ENCODE assay signal across 15 cellular contexts in the genomic region with DNA sequence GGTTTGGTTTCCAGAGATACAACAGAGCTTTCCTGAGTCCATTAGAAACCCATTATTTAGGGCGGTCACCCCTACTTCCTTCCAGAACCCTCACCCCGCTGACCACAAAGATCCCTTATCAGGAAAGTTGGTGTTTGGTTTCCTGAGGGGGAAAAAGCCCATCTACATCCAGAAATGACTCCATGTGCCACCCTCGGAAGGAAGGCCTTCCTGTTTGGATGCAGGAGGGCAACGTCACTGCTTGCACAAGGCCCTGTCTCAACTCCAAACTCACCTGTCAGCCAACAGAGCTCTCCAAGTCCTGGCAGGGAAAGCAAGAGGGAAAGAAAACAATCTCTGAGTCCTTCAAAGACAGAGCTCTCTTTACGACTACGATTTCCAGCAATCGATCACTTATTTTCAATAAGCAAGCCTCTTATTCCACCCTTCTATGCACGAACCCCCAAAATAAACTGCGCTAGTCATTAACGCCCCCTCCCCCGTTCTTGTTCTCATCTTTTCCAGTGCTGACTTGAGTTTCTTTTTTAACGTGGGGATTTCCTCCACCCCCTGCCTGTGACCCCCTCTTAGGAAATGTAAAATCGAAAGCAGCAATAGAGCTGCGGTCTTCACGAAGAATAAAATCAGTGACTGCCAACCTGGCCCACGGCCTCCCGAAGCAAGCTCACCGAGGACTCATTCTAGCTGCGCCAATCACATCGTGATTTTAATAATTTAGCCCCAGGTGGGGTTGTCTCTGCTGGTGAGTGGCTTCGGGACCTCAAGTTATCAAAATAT. TPM values are rescaled to one million over a fixed set of nuclear protein-coding genes. Genes with fewer than 3 reads are reported as not detected.
DNase-seq lines count a peak whose midpoint lies in the region; ATAC-seq and TF ChIP-seq lines count a peak whose summit lies in the region.
"Had no signal": no experiment of that assay in that cellular context is flagged by ENCODE, and none has a peak within 500 bp of the region (broad histone marks: within the 10 kb centered on the region; RNA-seq: fewer than 3 reads in every experiment).

No MANE protein-coding gene starts in this region.

- no peak overlapping the region for H3T11ph ChIP-seq in H9 (ENCODE audit: low read length)

- CTCF ChIA-PET in CD4-positive, alpha-beta memory T cell (lab: Charles Lee; ENCODE audit: partially characterized antibody), result no interaction called here

- H3K4me2 ChIP-seq in H9 (ENCODE audit: insufficient read depth, insufficient read length, low read length) (peak overlapping the region; percentile 34), neuronal stem cell (ENCODE audit: insufficient read depth, low read length, poor library complexity, severe bottlenecking) (no peak overlapping the region)

- no peak overlapping the region for H3K23ac ChIP-seq in H9 (ENCODE audit: insufficient read length, low read depth, low read length)
- no peak overlapping the region for H3K23ac ChIP-seq in neuronal stem cell (ENCODE audit: low read depth, low read length, poor library complexity)

- DNase-seq in CD4-positive, alpha-beta memory T cell, result no peak
- no peak for DNase-seq in H9
- DNase-seq in activated T-helper 1 cell treated with anti-CD3 and anti-CD28 coated beads, Interleukin-12 subunit alpha, Interleukin-12 subunit beta, Interleukin-2, Interleukin-4 antibody, amounts not matched to agents 30 ng/mL and 10 ng/mL and 1 ng/mL, durations not matched to agents 14 hours and 24 hours and 36 hours (ENCODE audit: low spot score), result no peak
- no peak for DNase-seq in neuronal stem cell (ENCODE audit: low spot score)
- DNase-seq in NCI-H345 (lab: John Stamatoyannopoulos, UW), result no peak
- DNase-seq in NCI-H146 treated with DMSO at 0.1 percent for 48 hours (lab: John Stamatoyannopoulos, UW; ENCODE audit: unreplicated experiment), result no peak
- DNase-seq in NCI-H1092 (lab: John Stamatoyannopoulos, UW), result no peak
- DNase-seq: CD4-positive, alpha-beta T cell; gastrocnemius medialis; GOT3; KBM-7; PC-3 had no signal

- peaks cover 44 to 46% of the 10 kb centered on the region in 2 donors for H3K27me3 Mint-ChIP-seq in CD4-positive, alpha-beta memory T cell
- peaks cover 13% of the 10 kb centered on the region for H3K27me3 Mint-ChIP-seq in H9 (ENCODE audit: low read depth)
- H3K27me3 Mint-ChIP-seq in activated T-helper 1 cell treated with anti-CD3 and anti-CD28 coated beads, Interleukin-12 subunit alpha, Interleukin-12 subunit beta, Interleukin-2, Interleukin-4 antibody, amounts not matched to agents 30 ng/mL and 10 ng/mL and 1 ng/mL, durations not matched to agents 14 hours and 24 hours and 36 hours (ENCODE audit: insufficient read depth), result peaks cover 31% of the 10 kb centered on the region

- no peak overlapping the region for H3K56ac ChIP-seq in H9 (ENCODE audit: insufficient read length, low read depth, low read length)

- no peaks in the 10 kb centered on the region for H3K79me2 ChIP-seq in H9 (ENCODE audit: insufficient read depth, low read length)

- TF ChIP-seq CTCF in H9 (conservative IDR thresholded peaks at IDR 0.05), result no peak

- intact Hi-C loops in CD4-positive, alpha-beta memory T cell (cut with micrococcal nuclease), result no loop called here
- intact Hi-C loops in activated T-helper 1 cell treated with anti-CD3 and anti-CD28 coated beads, Interleukin-12 subunit alpha, Interleukin-12 subunit beta, Interleukin-2, Interleukin-4 antibody, amounts not matched to agents 30 ng/mL and 10 ng/mL and 1 ng/mL, durations not matched to agents 14 hours and 24 hours and 36 hours (cut with micrococcal nuclease), result loop anchor here (1.0 to 5.0 kb wide), 2 partner anchors 36 to 47 kb away; a partner anchor contains a TSS

- no peaks in the 10 kb centered on the region for H3K9me3 Mint-ChIP-seq in CD4-positive, alpha-beta memory T cell
- H3K9me3 Mint-ChIP-seq in H9, result peaks cover 4% of the 10 kb centered on the region in 2 experiments; a peak in 3 of 5 replicates
- no peaks in the 10 kb centered on the region for H3K9me3 Mint-ChIP-seq in activated T-helper 1 cell treated with anti-CD3 and anti-CD28 coated beads, Interleukin-12 subunit alpha, Interleukin-12 subunit beta, Interleukin-2, Interleukin-4 antibody, amounts not matched to agents 30 ng/mL and 10 ng/mL and 1 ng/mL, durations not matched to agents 14 hours and 24 hours and 36 hours
- H3K9me3 Mint-ChIP-seq: CD4-positive, alpha-beta T cell; nephron had no signal

- H2BK20ac ChIP-seq in H9 (ENCODE audit: low read depth, low read length, poor library complexity, severe bottlenecking), result no peak overlapping the region

- no peak overlapping the region for H3K27ac Mint-ChIP-seq in CD4-positive, alpha-beta memory T cell
- H3K27ac Mint-ChIP-seq in H9, result peak overlapping the region in 2 of 3 experiments; percentile 0 to 34; a peak in 3 of 7 replicates
- H3K27ac Mint-ChIP-seq in activated T-helper 1 cell treated with anti-CD3 and anti-CD28 coated beads, Interleukin-12 subunit alpha, Interleukin-12 subunit beta, Interleukin-2, Interleukin-4 antibody, amounts not matched to agents 30 ng/mL and 10 ng/mL and 1 ng/mL, durations not matched to agents 14 hours and 24 hours and 36 hours, result peak overlapping the region; percentile 45
- H3K27ac Mint-ChIP-seq: CD4-positive, alpha-beta T cell; nephron had no signal

- no peak overlapping the region for H3K27ac ChIP-seq in CD4-positive, alpha-beta memory T cell (ENCODE audit: low read depth, low read length)
- H3K27ac ChIP-seq in H9 (ENCODE audit: insufficient read length, low read depth, low read length) (no peak overlapping the region), neuronal stem cell (replicated peaks; ENCODE audit: low read length) (no peak overlapping the region)
- H3K27ac ChIP-seq: dorsolateral prefrontal cortex, gastrocnemius medialis had no signal

- POLR2A ChIA-PET in CD4-positive, alpha-beta memory T cell (lab: Charles Lee; ENCODE audit: partially characterized antibody), result no interaction called here

- H3K4me1 Mint-ChIP-seq in CD4-positive, alpha-beta memory T cell, result peaks cover 7 to 15% (median 12%) of the 10 kb centered on the region in 4 donors
- H3K4me1 Mint-ChIP-seq in H9, result peaks cover 60 to 82% of the 10 kb centered on the region in 2 experiments
- peaks cover 10% of the 10 kb centered on the region for H3K4me1 Mint-ChIP-seq in activated T-helper 1 cell treated with anti-CD3 and anti-CD28 coated beads, Interleukin-12 subunit alpha, Interleukin-12 subunit beta, Interleukin-2, Interleukin-4 antibody, amounts not matched to agents 30 ng/mL and 10 ng/mL and 1 ng/mL, durations not matched to agents 14 hours and 24 hours and 36 hours (ENCODE audit: low read depth)
- H3K4me1 Mint-ChIP-seq: nephron had no signal

- H3K79me1 ChIP-seq in H9 (ENCODE audit: insufficient read depth, low read depth, low read length, poor library complexity, severe bottlenecking) (no peaks in the 10 kb centered on the region), neuronal stem cell (ENCODE audit: low read depth, low read length) (no peaks in the 10 kb centered on the region)

- H3K23me2 ChIP-seq in H9 (ENCODE audit: insufficient read length, low read depth, low read length, poor library complexity, severe bottlenecking), result no peaks in the 10 kb centered on the region

- H2AK5ac ChIP-seq in H9 (ENCODE audit: insufficient read length, low read length) (no peak overlapping the region), neuronal stem cell (ENCODE audit: low read depth, low read length) (no peak overlapping the region)

- H3K36me3 ChIP-seq in CD4-positive, alpha-beta memory T cell (ENCODE audit: insufficient read depth, low read length), result no peaks in the 10 kb centered on the region
- H3K36me3 ChIP-seq in neuronal stem cell (replicated peaks in 1 of 2; ENCODE audit: control insufficient read depth in 2 of 2, insufficient read depth in 2 of 2, low read length in 2 of 2), result no peaks in the 10 kb centered on the region
- H3K36me3 ChIP-seq: gastrocnemius medialis had no signal

- H3K14ac ChIP-seq in H9 (ENCODE audit: insufficient read depth, low read length) (no peak overlapping the region), neuronal stem cell (ENCODE audit: low read length) (no peak overlapping the region)

- peak overlapping the region; percentile 45 to 85 (median 72) for H3K4me3 Mint-ChIP-seq in CD4-positive, alpha-beta memory T cell
- H3K4me3 Mint-ChIP-seq in H9, result peak overlapping the region; percentile 17 to 44; a peak in 3 of 5 replicates
- H3K4me3 Mint-ChIP-seq in activated T-helper 1 cell treated with anti-CD3 and anti-CD28 coated beads, Interleukin-12 subunit alpha, Interleukin-12 subunit beta, Interleukin-2, Interleukin-4 antibody, amounts not matched to agents 30 ng/mL and 10 ng/mL and 1 ng/mL, durations not matched to agents 14 hours and 24 hours and 36 hours, result peak overlapping the region; percentile 72
- H3K4me3 Mint-ChIP-seq: CD4-positive, alpha-beta T cell; nephron had no signal

- no peak overlapping the region for H3K4me3 ChIP-seq in CD4-positive, alpha-beta memory T cell (ENCODE audit: low read length in 2 of 2)
- H3K4me3 ChIP-seq in neuronal stem cell (ENCODE audit: low read length in 2 of 2), result no peak overlapping the region
- H3K4me3 ChIP-seq: dorsolateral prefrontal cortex, gastrocnemius medialis had no signal

- no peaks in the 10 kb centered on the region for H3K9me3 ChIP-seq in CD4-positive, alpha-beta memory T cell (ENCODE audit: control insufficient read depth in 1 of 2, low read length in 2 of 2)
- H3K9me3 ChIP-seq in H9 (ENCODE audit: control insufficient read depth, low read depth, low read length) (no peaks in the 10 kb centered on the region), neuronal stem cell (replicated peaks in 1 of 2; ENCODE audit: control insufficient read depth in 2 of 2, insufficient read depth in 1 of 2, low read depth in 1 of 2, low read length in 2 of 2) (no peaks in the 10 kb centered on the region)
- H3K9me3 ChIP-seq: gastrocnemius medialis had no signal

- H3K4me1 ChIP-seq in CD4-positive, alpha-beta memory T cell (ENCODE audit: insufficient read depth, low read length), result peaks cover 13% of the 10 kb centered on the region
- H3K4me1 ChIP-seq in H9 (ENCODE audit: insufficient read depth, low read length), result peaks cover 21% of the 10 kb centered on the region
- peaks cover 0 to 3% of the 10 kb centered on the region in 2 donors for H3K4me1 ChIP-seq in neuronal stem cell (ENCODE audit: control insufficient read depth in 2 of 2, insufficient read depth in 1 of 2, low read depth in 1 of 2, low read length in 2 of 2)
- H3K4me1 ChIP-seq: gastrocnemius medialis had no signal

- no peaks in the 10 kb centered on the region for H3K36me3 Mint-ChIP-seq in CD4-positive, alpha-beta memory T cell
- no peaks in the 10 kb centered on the region for H3K36me3 Mint-ChIP-seq in H9 (ENCODE audit: insufficient read depth in 1 of 3, low read depth in 3 of 3)
- H3K36me3 Mint-ChIP-seq in activated T-helper 1 cell treated with anti-CD3 and anti-CD28 coated beads, Interleukin-12 subunit alpha, Interleukin-12 subunit beta, Interleukin-2, Interleukin-4 antibody, amounts not matched to agents 30 ng/mL and 10 ng/mL and 1 ng/mL, durations not matched to agents 14 hours and 24 hours and 36 hours (ENCODE audit: low read depth), result no peaks in the 10 kb centered on the region

- H3K4ac ChIP-seq in H9 (ENCODE audit: low read depth, low read length) (no peak overlapping the region), neuronal stem cell (ENCODE audit: low read length) (no peak overlapping the region)

- no peak for ATAC-seq in GM21786 (IDR thresholded peaks at IDR 0.05; ENCODE audit: unreplicated experiment)
- ATAC-seq: gastrocnemius medialis, PC-3 had no signal

- no peak overlapping the region for H2BK5ac ChIP-seq in H9 (ENCODE audit: insufficient read length, low read length)
- H2BK5ac ChIP-seq in neuronal stem cell (ENCODE audit: low read length), result no peak overlapping the region

- H4K91ac ChIP-seq in H9 (ENCODE audit: insufficient read length, low read depth, low read length) (no peak overlapping the region), neuronal stem cell (ENCODE audit: low read depth, low read length, poor library complexity) (no peak overlapping the region)

- no peak overlapping the region for H4K8ac ChIP-seq in H9 (replicated peaks; ENCODE audit: insufficient read length, low read depth, low read length)
- no peak overlapping the region for H4K8ac ChIP-seq in neuronal stem cell (ENCODE audit: low read depth, low read length)

- H3K27me3 ChIP-seq in CD4-positive, alpha-beta memory T cell (ENCODE audit: insufficient read depth, low read length), result peaks cover 4% of the 10 kb centered on the region
- H3K27me3 ChIP-seq in H9 (ENCODE audit: insufficient read depth, low read length) (no peaks in the 10 kb centered on the region), neuronal stem cell (ENCODE audit: control insufficient read depth in 3 of 3, insufficient read depth in 3 of 3, low read depth in 1 of 3, low read length in 3 of 3) (peaks cover 0 to 79% (median 0%) of the 10 kb centered on the region in 3 experiments)

- H2BK15ac ChIP-seq in H9 (ENCODE audit: low read depth, low read length) (no peak overlapping the region), neuronal stem cell (ENCODE audit: low read length) (peak overlapping the region; percentile 37)

- H2BK120ac ChIP-seq in H9 (ENCODE audit: low read depth, low read length, poor library complexity, severe bottlenecking), result no peak overlapping the region
- no peak overlapping the region for H2BK120ac ChIP-seq in neuronal stem cell (ENCODE audit: low read depth, low read length)

- WGBS in H9 (ENCODE audit: extremely low coverage, insufficient read length, low lambda C conversion rate), result no CpG with 5 or more reads among the region's 21 CpGs
- WGBS in neuronal stem cell (ENCODE audit: extremely low coverage in 2 of 2, insufficient read length in 2 of 2, insufficient replicate concordance in 1 of 2), 2 donors, result no CpG with 5 or more reads among the region's 21 CpGs

- H2AFZ ChIP-seq in H9 (ENCODE audit: low read length) (no peak overlapping the region), neuronal stem cell (ENCODE audit: low read length) (no peak overlapping the region)

- H2BK12ac ChIP-seq in H9 (ENCODE audit: insufficient read length, low read depth, low read length) (no peak overlapping the region), neuronal stem cell (ENCODE audit: low read length) (no peak overlapping the region)

- H4K5ac ChIP-seq in H9 (ENCODE audit: insufficient read length, low read depth, low read length), result no peak overlapping the region

- no peak overlapping the region for H3K9ac ChIP-seq in H9 (ENCODE audit: extremely low read depth, insufficient read length, low read length)
- H3K9ac ChIP-seq in neuronal stem cell (ENCODE audit: low read depth, low read length, poor library complexity), result no peak overlapping the region

- H3K18ac ChIP-seq in H9 (ENCODE audit: insufficient read length, low read depth, low read length) (no peak overlapping the region), neuronal stem cell (ENCODE audit: low read length) (no peak overlapping the region)

- H4K20me1 ChIP-seq in H9 (ENCODE audit: control insufficient read depth, insufficient read depth, insufficient read length), result no peaks in the 10 kb centered on the region

RNA-seq across cellular contexts. Expression of a gene that starts 35.7 kb away (rescaled TPM):
- total RNA-seq in CD4-positive, alpha-beta memory T cell, result 1 to 10 TPM; 5.9 to 8.8 TPM
- polyA plus RNA-seq in CD4-positive, alpha-beta memory T cell, result 1 to 10 TPM; 1.0 to 1.4 TPM
- total RNA-seq in H9 (2021), result 0.52 and 0.66 TPM in 2 replicates
- total RNA-seq in activated T-helper 1 cell treated with anti-CD3 and anti-CD28 coated beads, Interleukin-12 subunit alpha, Interleukin-12 subunit beta, Interleukin-2, Interleukin-4 antibody, amounts not matched to agents 30 ng/mL and 10 ng/mL and 1 ng/mL, durations not matched to agents 14 hours and 24 hours and 36 hours, result 4.6 and 6.2 TPM in 2 replicates
- polyA plus RNA-seq in neuronal stem cell (2013, experiment 1 of 2), result 1.6 TPM
- polyA plus RNA-seq in neuronal stem cell (2013, experiment 2 of 2), result 2.1 TPM

RNA-seq across cellular contexts. Expression of a gene that starts 46.5 kb away (rescaled TPM):
- 10 to 100 TPM; 15.6 to 15.8 TPM for total RNA-seq in CD4-positive, alpha-beta memory T cell
- 10 to 100 TPM; 42.8 to 57.7 TPM for polyA plus RNA-seq in CD4-positive, alpha-beta memory T cell
- 33.5 and 34.8 TPM in 2 replicates for total RNA-seq in H9 (2021)
- 41.0 and 45.6 TPM in 2 replicates for total RNA-seq in activated T-helper 1 cell treated with anti-CD3 and anti-CD28 coated beads, Interleukin-12 subunit alpha, Interleukin-12 subunit beta, Interleukin-2, Interleukin-4 antibody, amounts not matched to agents 30 ng/mL and 10 ng/mL and 1 ng/mL, durations not matched to agents 14 hours and 24 hours and 36 hours
- polyA plus RNA-seq in neuronal stem cell (2013, experiment 1 of 2), result 35.0 TPM
- 35.1 TPM for polyA plus RNA-seq in neuronal stem cell (2013, experiment 2 of 2)

Comparison
In these comparisons a context has a peak if more than half of its experiments do, and no peak if none do; other contexts are left out.
1. H3K27ac Mint-ChIP-seq: peak in H9 (2 of 3) and activated T-helper 1 cell treated with anti-CD3 and anti-CD28 coated beads, Interleukin-12 subunit alpha, Interleukin-12 subunit beta, Interleukin-2, Interleukin-4 antibody, amounts not matched to agents 30 ng/mL and 10 ng/mL and 1 ng/mL, durations not matched to agents 14 hours and 24 hours and 36 hours (single experiment); none in CD4-positive, alpha-beta memory T cell (0 of 7).
2. Peak in every context shown above with its lines, with median percentiles within 50 percentile points of each other: H3K4me3 Mint-ChIP-seq.